8 cellular contexts compared by ENCODE assay signal in the genomic region with DNA sequence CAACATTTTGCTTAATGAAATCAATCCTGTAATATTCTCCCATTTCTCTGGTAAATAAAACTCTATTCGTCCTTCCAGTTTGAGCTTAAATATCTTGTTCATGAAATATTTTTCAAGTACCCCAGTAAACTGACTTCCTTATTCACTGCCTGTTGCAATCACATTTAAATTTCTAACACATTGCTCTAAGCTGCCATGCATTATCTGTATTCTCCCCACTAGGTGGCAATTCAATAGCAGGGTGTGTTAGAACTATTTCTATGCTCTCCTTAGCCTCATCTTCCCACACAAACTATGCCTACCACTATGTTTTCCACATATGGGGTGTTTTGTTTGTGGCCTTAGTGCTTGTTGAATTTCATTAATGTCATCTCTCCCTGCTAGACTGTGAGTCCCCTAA.
DNase-seq lines count a peak whose midpoint lies in the region; ATAC-seq and TF ChIP-seq lines count a peak whose summit lies in the region.

No MANE protein-coding gene starts in this region.

- H3K4me2 ChIP-seq in neural progenitor cell = no peak overlapping the region

- no peak overlapping the region for H2AFZ ChIP-seq in neural progenitor cell (replicated peaks)

- TF ChIP-seq CTCF in epithelial cell of esophagus (IDR thresholded peaks at IDR 0.05; ENCODE audit: insufficient read depth, low read depth, low read length, missing control alignments) = peak; percentile 66
- peak; percentile 46 for TF ChIP-seq CTCF in neural progenitor cell (IDR thresholded peaks at IDR 0.05)

- peaks cover 27% of the 10 kb centered on the region for H3K27me3 ChIP-seq in neural progenitor cell

- H4K20me1 ChIP-seq in neural progenitor cell (ENCODE audit: low read depth) = no peaks in the 10 kb centered on the region

- ATAC-seq in Right ventricle myocardium inferior (peak; percentile 70), GM19395 (IDR thresholded peaks at IDR 0.05; ENCODE audit: unreplicated experiment) (no peak)

- no peaks in the 10 kb centered on the region for H3K79me2 ChIP-seq in neural progenitor cell (ENCODE audit: low read depth)

- no peak overlapping the region for H3K27ac ChIP-seq in neural progenitor cell

- no peaks in the 10 kb centered on the region for H3K36me3 Mint-ChIP-seq in neural progenitor cell
- no peaks in the 10 kb centered on the region for H3K36me3 Mint-ChIP-seq in activated T-cell treated with anti-CD3 and anti-CD28 coated beads, Interleukin-2, amount 50 U/mL, for 24 hours (ENCODE audit: low read depth)

- no peak overlapping the region for H3K9ac ChIP-seq in neural progenitor cell

- H3K27me3 Mint-ChIP-seq in neural progenitor cell (ENCODE audit: insufficient read depth, low read depth) = no peaks in the 10 kb centered on the region
- peaks cover 2% of the 10 kb centered on the region for H3K27me3 Mint-ChIP-seq in activated T-cell treated with anti-CD3 and anti-CD28 coated beads, Interleukin-2, amount 50 U/mL, for 24 hours

- H3K9me3 Mint-ChIP-seq in neural progenitor cell = no peaks in the 10 kb centered on the region
- H3K9me3 Mint-ChIP-seq in activated T-cell treated with anti-CD3 and anti-CD28 coated beads, Interleukin-2, amount 50 U/mL, for 24 hours = no peaks in the 10 kb centered on the region

- H3F3A ChIP-seq in neural progenitor cell (ENCODE audit: low read depth) = no peaks in the 10 kb centered on the region

- no peak for DNase-seq in Right ventricle myocardium inferior (ENCODE audit: missing footprints)
- DNase-seq in cardiac septum (ENCODE audit: low spot score) = no peak
- peak; percentile 34 for DNase-seq in NCI-H748 (lab: John Stamatoyannopoulos, UW; ENCODE audit: unreplicated experiment)
- peak; percentile 58 for DNase-seq in epithelial cell of esophagus (ENCODE audit: low read depth)
- DNase-seq in neural progenitor cell (ENCODE audit: low spot score) = peak; percentile 8
- DNase-seq in GM19240 (ENCODE audit: insufficient read length, low spot score) = no peak
- DNase-seq in activated T-cell treated with anti-CD3 and anti-CD28 coated beads, Interleukin-2, amount 50 U/mL, for 24 hours = no peak

- H3K9me3 ChIP-seq in neural progenitor cell (ENCODE audit: low read depth) = peaks cover 5% of the 10 kb centered on the region

- no peak overlapping the region for H3K4me3 Mint-ChIP-seq in neural progenitor cell
- no peak overlapping the region for H3K4me3 Mint-ChIP-seq in activated T-cell treated with anti-CD3 and anti-CD28 coated beads, Interleukin-2, amount 50 U/mL, for 24 hours

- H3K4me1 ChIP-seq in neural progenitor cell = no peaks in the 10 kb centered on the region

- H3K27ac Mint-ChIP-seq in neural progenitor cell = no peak overlapping the region
- H3K27ac Mint-ChIP-seq in activated T-cell treated with anti-CD3 and anti-CD28 coated beads, Interleukin-2, amount 50 U/mL, for 24 hours = no peak overlapping the region

- H3K4me3 ChIP-seq in epithelial cell of esophagus (ENCODE audit: low read length) = no peak overlapping the region
- H3K4me3 ChIP-seq in neural progenitor cell = no peak overlapping the region

- H3K36me3 ChIP-seq in neural progenitor cell = no peaks in the 10 kb centered on the region

- no peaks in the 10 kb centered on the region for H3K4me1 Mint-ChIP-seq in neural progenitor cell
- no peaks in the 10 kb centered on the region for H3K4me1 Mint-ChIP-seq in activated T-cell treated with anti-CD3 and anti-CD28 coated beads, Interleukin-2, amount 50 U/mL, for 24 hours (ENCODE audit: low read depth)

- intact Hi-C loops in Right ventricle myocardium inferior (cut with DNase I) = loop anchor here (10.0 kb wide), 2 partner anchors 149 to 829 kb away; no protein-coding TSS in a partner anchor
- intact Hi-C loops in cardiac septum (cut with DNase I) = loop anchor here (5.0 kb wide), 1 partner anchor 826 kb away; no protein-coding TSS in a partner anchor

Comparison
In these comparisons a context has a peak if more than half of its experiments do, and no peak if none do; other contexts are left out.
1. DNase-seq: peak in NCI-H748 (single experiment), epithelial cell of esophagus (single experiment) and neural progenitor cell (single experiment); none in Right ventricle myocardium inferior (single experiment), cardiac septum (single experiment), GM19240 (single experiment) and activated T-cell treated with anti-CD3 and anti-CD28 coated beads, Interleukin-2, amount 50 U/mL, for 24 hours (single experiment).